ENCODE assay signal across 9 cellular contexts in the genomic region with DNA sequence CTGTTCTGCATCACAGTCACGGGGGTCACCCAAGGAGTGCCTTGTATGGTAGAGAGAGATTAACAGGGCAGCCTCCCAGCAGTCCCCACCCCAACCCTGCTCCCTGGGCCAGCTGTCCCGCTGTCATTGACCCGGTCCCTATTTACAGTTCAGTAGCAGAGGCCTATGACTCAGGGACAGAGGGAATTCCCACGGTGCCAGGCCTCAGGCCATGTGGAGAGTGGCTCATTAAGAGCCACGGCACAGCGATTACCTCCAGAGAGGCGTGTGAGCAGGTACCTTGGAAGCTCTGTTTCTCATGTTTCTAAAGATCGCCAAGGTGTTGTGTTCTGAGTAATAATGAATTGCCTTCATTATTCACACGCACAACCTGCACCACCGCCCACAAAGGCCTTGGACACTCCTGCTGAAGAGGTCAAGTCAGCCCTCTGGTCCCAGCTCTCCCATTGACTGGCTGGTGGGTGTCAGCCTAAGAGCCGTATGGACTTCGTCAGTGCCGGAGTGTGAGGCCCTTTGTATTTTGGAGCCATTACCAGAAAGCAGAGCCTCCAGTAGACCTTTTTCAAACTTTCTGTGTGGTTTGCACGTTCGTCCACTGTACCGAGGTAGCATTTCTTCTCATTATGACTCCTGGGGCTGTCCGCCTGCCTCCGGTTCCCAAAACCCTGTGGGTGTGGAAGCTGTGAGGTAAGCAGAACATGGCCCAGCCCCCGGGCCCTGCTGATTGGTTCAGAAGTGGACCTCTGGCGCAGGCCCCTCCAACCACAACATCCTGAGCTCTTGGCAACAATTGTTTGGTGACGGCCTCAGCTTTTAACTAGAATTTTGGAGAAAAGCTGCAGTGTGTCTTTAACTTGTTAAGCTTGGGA. TPM values are rescaled to one million over a fixed set of nuclear protein-coding genes. Genes with fewer than 3 reads are reported as not detected.
DNase-seq lines count a peak whose midpoint lies in the region; ATAC-seq, FAIRE-seq and TF ChIP-seq lines count a peak whose summit lies in the region.
"Had no signal": no experiment of that assay in that cellular context is flagged by ENCODE, and none has a peak within 500 bp of the region (broad histone marks: within the 10 kb centered on the region; RNA-seq: fewer than 3 reads in every experiment).

No MANE protein-coding gene starts in this region.

- H3K4me2 ChIP-seq in K562 (ENCODE audit: insufficient read depth, low read length) = peak overlapping the region; percentile 87

- TF ChIP-seq POLR2A in K562 (conservative IDR thresholded peaks at IDR 0.05) = peak; percentile 74

- H3K4me1 ChIP-seq in K562 (replicated peaks in 1 of 2; ENCODE audit: control insufficient read depth in 2 of 2, insufficient read depth in 2 of 2, low read length in 2 of 2) = peaks cover 21 to 30% of the 10 kb centered on the region in 2 experiments; a peak in 4 of 5 replicates

- H2AFZ ChIP-seq in K562 (ENCODE audit: low read depth, low read length) = peak overlapping the region; percentile 91

- FAIRE-seq in K562 (lab: Jason Lieb, UNC) = peak; percentile 98
- FAIRE-seq: endothelial cell of umbilical vein had no signal

- H4K20me1 ChIP-seq in K562 (replicated peaks; ENCODE audit: control insufficient read depth, insufficient read depth, low read length) = no peaks in the 10 kb centered on the region

- intact Hi-C loops in K562 (cut with micrococcal nuclease) (loop anchor here (2.0 kb wide), 1 partner anchor 42 kb away; no protein-coding TSS in a partner anchor), left colon (cut with DNase I, micrococcal nuclease) (no loop called here)

- H3K36me3 ChIP-seq in K562 (ENCODE audit: control insufficient read depth, insufficient read depth, low read length) = no peaks in the 10 kb centered on the region

- no peak for TF ChIP-seq CTCF in K562 (IDR thresholded peaks at IDR 0.05 in 2 of 3, conservative IDR thresholded peaks at IDR 0.05 in 1 of 3; ENCODE audit: insufficient read depth in 2 of 3, low read depth in 1 of 3, low read length in 3 of 3)

- no peaks in the 10 kb centered on the region for H3K9me1 ChIP-seq in K562 (ENCODE audit: control insufficient read depth, insufficient read depth, low read length)

- CTCF ChIA-PET in K562 (lab: Yijun Ruan, JAX; ENCODE audit: low intra/inter-chr PET ratio) = no interaction called here

- H3K79me2 ChIP-seq in K562 (ENCODE audit: control insufficient read depth, insufficient read depth, low read length) = no peaks in the 10 kb centered on the region

- in situ Hi-C loops in K562 (cut with MboI) = no loop called here

- ATAC-seq in GM19025 (IDR thresholded peaks at IDR 0.05; ENCODE audit: low read depth, unreplicated experiment) (peak; percentile 85), HG03108 (IDR thresholded peaks at IDR 0.05; ENCODE audit: unreplicated experiment) (peak; percentile 87), K562 (peak; percentile 93), left colon (peak; percentile 81)

- H3K9me3 ChIP-seq in K562 (replicated peaks; ENCODE audit: control insufficient read depth, insufficient read depth, low read depth, low read length) = no peaks in the 10 kb centered on the region

- TSS peak; percentile 84 for BruUV-seq in K562 (replicated peaks; lab: Mats Ljungman, UMichigan)

- H3K9ac ChIP-seq in K562 (ENCODE audit: insufficient read depth in 1 of 2, low read depth in 2 of 2, low read length in 2 of 2) = peak overlapping the region; percentile 68 to 85

- peak overlapping the region; percentile 88 for H3K27ac ChIP-seq in K562 (ENCODE audit: extremely low read depth, low read depth, low read length)

- 9% methylated on average over 21 of the region's 21 CpGs for WGBS in K562 (ENCODE audit: insufficient coverage, low coverage, missing lambda C conversion rate)

- TF ChIP-seq RAD21 in K562 (CRISPR knock-in tag; conservative IDR thresholded peaks at IDR 0.05 in 1 of 2, IDR thresholded peaks at IDR 0.05 in 1 of 2) = no peak

- POLR2A ChIA-PET in K562 (lab: Yijun Ruan, JAX) = interaction anchor here (0.6 to 5.4 kb wide), 22 partner anchors 8 to 588 kb away, joined by 3 to 33 read pairs (median 4); partner anchors contain the start of genes AFTPH and SERTAD2

- H3K27me3 ChIP-seq in K562 (ENCODE audit: control insufficient read depth in 2 of 2, insufficient read depth in 2 of 2, low read length in 2 of 2) = no peaks in the 10 kb centered on the region

- peak overlapping the region; percentile 25 for H3K4me3 ChIP-seq in K562

- no peak for TF ChIP-seq EP300 in K562 (IDR thresholded peaks at IDR 0.05; ENCODE audit: low read length)

- peak; percentile 80 for DNase-seq in T-helper 22 cell (ENCODE audit: low read depth)
- peak; percentile 92 to 94 (median 93) for DNase-seq in K562 (ENCODE audit: extremely low read depth in 1 of 4, low spot score in 3 of 4)
- DNase-seq in left colon = peak; percentile 85 to 86
- peak; percentile 73 to 85 for DNase-seq in stimulated activated CD4-positive, alpha-beta T cell treated with anti-CD3 and anti-CD28 coated beads, Interleukin-4, amount 100 ng/mL, for 48 hours (ENCODE audit: low read depth in 2 of 2)
- DNase-seq in cerebellum (ENCODE audit: low spot score) = no peak
- no peak for DNase-seq in NCI-H748 (lab: John Stamatoyannopoulos, UW; ENCODE audit: unreplicated experiment)

TF ChIP-seq in K562, 482 proteins besides CTCF, POLR2A, EP300 and RAD21 (continues in another document):
- no peak for TF ChIP-seq ZNF699 (CRISPR knock-in tag; IDR thresholded peaks at IDR 0.05; ENCODE audit: insufficient replicate concordance)
- TF ChIP-seq SREBF1 (IDR thresholded peaks at IDR 0.05; ENCODE audit: borderline replicate concordance, low read depth, low read length) = no peak
- TF ChIP-seq GABPB1 (CRISPR knock-in tag; IDR thresholded peaks at IDR 0.05) = peak; percentile 19; the same call in 1 of the 2 replicates
- TF ChIP-seq ZZZ3 (IDR thresholded peaks at IDR 0.05) = no peak
- TF ChIP-seq CREM (IDR thresholded peaks at IDR 0.05; ENCODE audit: low read depth) = peak; percentile 28
- TF ChIP-seq POLR3G (IDR thresholded peaks at IDR 0.05; ENCODE audit: extremely low read depth, insufficient read length, insufficient replicate concordance) = no peak
- no peak; the same call in 1 of the 2 replicates for TF ChIP-seq ARID1B (IDR thresholded peaks at IDR 0.05)
- TF ChIP-seq ZEB2 (IDR thresholded peaks at IDR 0.05) = no peak
- TF ChIP-seq, protein P1, sequence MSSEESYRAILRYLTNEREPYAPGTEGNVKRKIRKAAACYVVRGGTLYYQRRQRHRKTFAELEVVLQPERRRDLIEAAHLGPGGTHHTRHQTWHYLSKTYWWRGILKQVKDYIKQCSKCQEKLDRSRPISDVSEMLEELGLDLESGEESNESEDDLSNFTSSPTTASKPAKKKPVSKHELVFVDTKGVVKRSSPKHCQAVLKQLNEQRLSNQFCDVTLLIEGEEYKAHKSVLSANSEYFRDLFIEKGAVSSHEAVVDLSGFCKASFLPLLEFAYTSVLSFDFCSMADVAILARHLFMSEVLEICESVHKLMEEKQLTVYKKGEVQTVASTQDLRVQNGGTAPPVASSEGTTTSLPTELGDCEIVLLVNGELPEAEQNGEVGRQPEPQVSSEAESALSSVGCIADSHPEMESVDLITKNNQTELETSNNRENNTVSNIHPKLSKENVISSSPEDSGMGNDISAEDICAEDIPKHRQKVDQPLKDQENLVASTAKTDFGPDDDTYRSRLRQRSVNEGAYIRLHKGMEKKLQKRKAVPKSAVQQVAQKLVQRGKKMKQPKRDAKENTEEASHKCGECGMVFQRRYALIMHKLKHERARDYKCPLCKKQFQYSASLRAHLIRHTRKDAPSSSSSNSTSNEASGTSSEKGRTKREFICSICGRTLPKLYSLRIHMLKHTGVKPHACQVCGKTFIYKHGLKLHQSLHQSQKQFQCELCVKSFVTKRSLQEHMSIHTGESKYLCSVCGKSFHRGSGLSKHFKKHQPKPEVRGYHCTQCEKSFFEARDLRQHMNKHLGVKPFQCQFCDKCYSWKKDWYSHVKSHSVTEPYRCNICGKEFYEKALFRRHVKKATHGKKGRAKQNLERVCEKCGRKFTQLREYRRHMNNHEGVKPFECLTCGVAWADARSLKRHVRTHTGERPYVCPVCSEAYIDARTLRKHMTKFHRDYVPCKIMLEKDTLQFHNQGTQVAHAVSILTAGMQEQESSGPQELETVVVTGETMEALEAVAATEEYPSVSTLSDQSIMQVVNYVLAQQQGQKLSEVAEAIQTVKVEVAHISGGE (CRISPR knock-in tag; IDR thresholded peaks at IDR 0.05) = peak in 1 of 3 experiments; percentile 62; a peak in 2 of 6 replicates
- no peak for TF ChIP-seq GABPB2 (CRISPR knock-in tag; conservative IDR thresholded peaks at IDR 0.05)
- no peak for TF ChIP-seq ZNF232 (CRISPR knock-in tag; IDR thresholded peaks at IDR 0.05)
- no peak for TF ChIP-seq CBFB (CRISPR knock-in tag; IDR thresholded peaks at IDR 0.05)

RNA-seq across cellular contexts. Expression of gene SERTAD2, which starts 47.0 kb away (rescaled TPM):
- 9.0 and 18.6 TPM in 2 replicates for total RNA-seq in K562 (2011; cell fraction: chromatin; rRNA removed; ENCODE audit: low replicate concordance)
- 8.2 and 9.5 TPM in 2 replicates for total RNA-seq in K562 (2011; cell fraction: nucleolus; rRNA removed)
- 17.8 and 37.0 TPM in 2 replicates for total RNA-seq in K562 (2011; cell fraction: nucleoplasm; rRNA removed)
- 5.3 and 5.9 TPM in 2 replicates for total RNA-seq in K562 (2014; rRNA removed)
- total RNA-seq in K562 (2014; rRNA removed; fragmentation: Illumina TruSeq; extraction: Trizol) = 5.7 and 6.1 TPM in 2 replicates
- total RNA-seq in K562 (2015; rRNA removed; fragmentation: Illumina TruSeq; extraction: Trizol) = 6.5 and 7.1 TPM in 2 replicates
- 11.3 and 11.6 TPM in 2 replicates for total RNA-seq in K562 (2021)
- polyA plus RNA-seq in K562 (2011; rRNA removed) = 5.9 and 6.6 TPM in 2 replicates
- polyA plus RNA-seq in K562 (2011; cell fraction: cytosol; rRNA removed) = 6.1 and 8.2 TPM in 2 replicates
- polyA plus RNA-seq in K562 (2011; cell fraction: nucleus; rRNA removed) = 5.4 and 7.0 TPM in 2 replicates
- polyA plus RNA-seq in K562 (2012) = 10.7 and 11.1 TPM in 2 replicates
- polyA plus RNA-seq in K562 (2014; fragmentation: Illumina TruSeq; extraction: Trizol) = 9.4 and 12.5 TPM in 2 replicates
- 1 to 10 TPM; 3.0 to 3.4 TPM for polyA plus RNA-seq in K562 (2014; fragmentation: Nextera tagmentation; extraction: Ambion mirVana)
- 6.3 and 7.5 TPM in 2 replicates for polyA plus RNA-seq in K562 (2014; rRNA removed)
- 11.4 and 12.5 TPM in 2 replicates for polyA minus RNA-seq in K562 (2011; rRNA and poly(A)+ RNA removed)
- polyA minus RNA-seq in K562 (2011; cell fraction: cytosol; rRNA and poly(A)+ RNA removed) = 5.9 and 8.6 TPM in 2 replicates
- polyA minus RNA-seq in K562 (2011; cell fraction: nucleus; rRNA and poly(A)+ RNA removed) = 7.7 and 10.0 TPM in 2 replicates
- 10 to 100 TPM; 16.0 to 20.5 TPM for total RNA-seq in left colon
- total RNA-seq in cerebellum = 5.8 TPM

Comparison
In these comparisons a context has a peak if more than half of its experiments do, and no peak if none do; other contexts are left out.
1. DNase-seq: peak in T-helper 22 cell (single experiment), K562 (4 of 4), left colon (2 of 2) and stimulated activated CD4-positive, alpha-beta T cell treated with anti-CD3 and anti-CD28 coated beads, Interleukin-4, amount 100 ng/mL, for 48 hours (2 of 2); none in cerebellum (single experiment) and NCI-H748 (single experiment).
2. Peak in every context shown above with its lines, with median percentiles within 50 percentile points of each other: ATAC-seq.